8 cellular contexts compared by ENCODE assay signal in the genomic region with DNA sequence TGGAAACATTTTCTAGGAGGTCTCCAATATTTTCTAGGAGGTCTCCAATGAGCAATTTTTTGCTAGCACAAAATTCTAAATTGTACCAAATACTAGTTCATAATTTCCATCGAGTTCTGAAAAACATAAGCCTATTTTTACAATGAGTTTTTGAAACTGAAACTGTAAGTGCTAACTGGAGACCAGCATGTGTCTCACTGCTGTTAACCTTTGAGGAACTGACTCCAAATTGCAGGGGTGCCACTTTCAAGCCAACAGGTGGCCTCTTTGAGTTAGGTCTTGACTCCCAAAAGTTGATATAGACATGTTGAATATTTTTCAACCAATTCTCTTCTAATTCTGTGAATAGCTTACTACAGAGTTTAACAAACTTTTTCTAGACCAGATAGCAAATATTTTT. TPM values are rescaled to one million over a fixed set of nuclear protein-coding genes. Genes with fewer than 3 reads are reported as not detected.
DNase-seq lines count a peak whose midpoint lies in the region; ATAC-seq and TF ChIP-seq lines count a peak whose summit lies in the region.
"Had no signal": no experiment of that assay in that cellular context is flagged by ENCODE, and none has a peak within 500 bp of the region (broad histone marks: within the 10 kb centered on the region; RNA-seq: fewer than 3 reads in every experiment).

No MANE protein-coding gene starts in this region.

- no TSS peak for BruUV-seq in HCT116 (replicated peaks; lab: Mats Ljungman, UMichigan)

- CTCF ChIA-PET in HCT116 (lab: Charles Lee) = interaction anchor here (2.1 kb wide), 1 partner anchor 8 kb away, joined by 9 read pairs; no protein-coding TSS in a partner anchor
- CTCF ChIA-PET in CD8-positive, alpha-beta memory T cell (lab: Charles Lee) = no interaction called here

- no peak overlapping the region for H3K27ac ChIP-seq in HCT116 (ENCODE audit: low read depth, low read length)
- peak overlapping the region; percentile 26 to 64 (median 47) for H3K27ac ChIP-seq in sigmoid colon
- no peak overlapping the region for H3K27ac ChIP-seq in CD8-positive, alpha-beta memory T cell (ENCODE audit: low read depth, low read length)

- no peak for DNase-seq in HCT116 (ENCODE audit: low read depth, low spot score)
- DNase-seq in MV-4-11 (lab: John Stamatoyannopoulos, UW) = peak; percentile 74
- no peak for DNase-seq in sigmoid colon
- no peak for DNase-seq in CD8-positive, alpha-beta memory T cell
- DNase-seq in cortex of kidney (lab: John Stamatoyannopoulos, UW) = no peak
- DNase-seq in DMS79 treated with DMSO at 0.1 percent for 48 hours (lab: John Stamatoyannopoulos, UW) = no peak
- DNase-seq: effector memory CD4-positive, alpha-beta T cell had no signal

- H3K27me3 Mint-ChIP-seq in CD8-positive, alpha-beta memory T cell = peaks cover 0 to 2% of the 10 kb centered on the region in 2 donors

- H3K9me3 ChIP-seq in HCT116 (ENCODE audit: control insufficient read depth in 1 of 2, insufficient read depth in 1 of 2, low read depth in 1 of 2, low read length in 2 of 2) (no peaks in the 10 kb centered on the region), sigmoid colon (no peaks in the 10 kb centered on the region)
- no peaks in the 10 kb centered on the region for H3K9me3 ChIP-seq in CD8-positive, alpha-beta memory T cell (ENCODE audit: low read length)

- POLR2A ChIA-PET in HCT116 (lab: Charles Lee) = no interaction called here
- POLR2A ChIA-PET in CD8-positive, alpha-beta memory T cell (lab: Charles Lee) = no interaction called here

- WGBS in sigmoid colon, 2 donors = 0 to 13% methylated on average over 1 of the region's 1 CpG

- ATAC-seq in GM18907 (IDR thresholded peaks at IDR 0.05; ENCODE audit: unreplicated experiment) (peak; percentile 95), HCT116 (no peak)

- H3K9me3 Mint-ChIP-seq in CD8-positive, alpha-beta memory T cell = no peaks in the 10 kb centered on the region

- no peak overlapping the region for H3K27ac Mint-ChIP-seq in CD8-positive, alpha-beta memory T cell

- TF ChIP-seq POLR2A in HCT116 (IDR thresholded peaks at IDR 0.05; ENCODE audit: borderline replicate concordance, extremely low read depth, insufficient read depth, insufficient read length) (no peak), sigmoid colon (IDR thresholded peaks at IDR 0.05) (no peak)

- peak overlapping the region; percentile 41 for H2AFZ ChIP-seq in HCT116 (ENCODE audit: low read depth, low read length, poor library complexity, severe bottlenecking)

- TF ChIP-seq RAD21 in HCT116 (IDR thresholded peaks at IDR 0.05; ENCODE audit: low read depth) = no peak

- no peak overlapping the region for H3K4me2 ChIP-seq in HCT116 (ENCODE audit: low read length)

- H4K20me1 ChIP-seq in HCT116 (ENCODE audit: insufficient read depth) = no peaks in the 10 kb centered on the region

- H3K9ac ChIP-seq in HCT116 (ENCODE audit: low read length) = no peak overlapping the region

- RAD21 ChIA-PET in HCT116 (lab: Charles Lee; ENCODE audit: low non-redundant PET in 1 of 2, low total read pairs in 2 of 2, uncharacterized antibody in 2 of 2, unreplicated experiment in 2 of 2) = no interaction called here

- peak overlapping the region in 2 of 7 donors; percentile 10 to 52 for H3K4me3 Mint-ChIP-seq in CD8-positive, alpha-beta memory T cell

- no peak for TF ChIP-seq EP300 in sigmoid colon (IDR thresholded peaks at IDR 0.05)

- H3K4me3 ChIP-seq in HCT116 (replicated peaks in 1 of 2; ENCODE audit: low read depth in 1 of 2, low read length in 2 of 2) = no peak overlapping the region
- H3K4me3 ChIP-seq in sigmoid colon = no peak overlapping the region
- no peak overlapping the region for H3K4me3 ChIP-seq in CD8-positive, alpha-beta memory T cell (ENCODE audit: low read length)

- intact Hi-C loops in HCT116 (cut with micrococcal nuclease) = loop anchor here (10.0 kb wide), 2 partner anchors 159 to 229 kb away; no protein-coding TSS in a partner anchor
- intact Hi-C loops in sigmoid colon (cut with DNase I) = loop anchor here (10.0 kb wide), 1 partner anchor 149 kb away; no protein-coding TSS in a partner anchor

- no peaks in the 10 kb centered on the region for H3K36me3 ChIP-seq in HCT116 (ENCODE audit: control insufficient read depth in 1 of 2, insufficient read depth in 2 of 2, low read length in 2 of 2)
- H3K36me3 ChIP-seq in sigmoid colon = no peaks in the 10 kb centered on the region
- H3K36me3 ChIP-seq in CD8-positive, alpha-beta memory T cell (ENCODE audit: insufficient read depth, low read length) = no peaks in the 10 kb centered on the region

- TF ChIP-seq CTCF in HCT116 (IDR thresholded peaks at IDR 0.05 in 2 of 3, conservative IDR thresholded peaks at IDR 0.05 in 1 of 3; ENCODE audit: borderline replicate concordance in 1 of 3, insufficient read depth in 1 of 3, low read depth in 2 of 3, low read length in 2 of 3) (no peak), sigmoid colon (IDR thresholded peaks at IDR 0.05) (no peak)

- peaks cover 2 to 27% of the 10 kb centered on the region in 2 experiments; a peak in 3 of 4 replicates for H3K4me1 ChIP-seq in HCT116 (ENCODE audit: control insufficient read depth in 1 of 2, insufficient read depth in 2 of 2, low read length in 2 of 2)
- peaks cover 0 to 26% (median 23%) of the 10 kb centered on the region in 4 donors for H3K4me1 ChIP-seq in sigmoid colon
- peaks cover 3% of the 10 kb centered on the region for H3K4me1 ChIP-seq in CD8-positive, alpha-beta memory T cell (ENCODE audit: insufficient read depth, low read length)

- no peaks in the 10 kb centered on the region for H3K79me2 ChIP-seq in HCT116 (ENCODE audit: insufficient read depth, low read length)

- H3K27me3 ChIP-seq in HCT116 (ENCODE audit: insufficient read depth, low read length) (no peaks in the 10 kb centered on the region), sigmoid colon (no peaks in the 10 kb centered on the region)
- H3K27me3 ChIP-seq in CD8-positive, alpha-beta memory T cell (ENCODE audit: insufficient read depth, low read length, poor library complexity, severe bottlenecking) = no peaks in the 10 kb centered on the region

- no peaks in the 10 kb centered on the region for H3K9me2 ChIP-seq in HCT116 (ENCODE audit: insufficient read depth)

- peaks cover 8 to 21% (median 16%) of the 10 kb centered on the region in 3 donors for H3K4me1 Mint-ChIP-seq in CD8-positive, alpha-beta memory T cell

- H3K36me3 Mint-ChIP-seq in CD8-positive, alpha-beta memory T cell = no peaks in the 10 kb centered on the region

TF ChIP-seq in HCT116, 20 proteins besides CTCF, POLR2A, EP300 and RAD21:
- no peak for TF ChIP-seq SIN3A (IDR thresholded peaks at IDR 0.05; ENCODE audit: low read depth)
- TF ChIP-seq, protein P1, sequence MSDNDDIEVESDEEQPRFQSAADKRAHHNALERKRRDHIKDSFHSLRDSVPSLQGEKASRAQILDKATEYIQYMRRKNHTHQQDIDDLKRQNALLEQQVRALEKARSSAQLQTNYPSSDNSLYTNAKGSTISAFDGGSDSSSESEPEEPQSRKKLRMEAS (IDR thresholded peaks at IDR 0.05) = peak; percentile 36; the same call in 1 of the 2 replicates

RNA-seq across cellular contexts. Expression of a gene that starts 58.8 kb away (rescaled TPM):
- 298 TPM for total RNA-seq in HCT116 (2021; ENCODE audit: unreplicated experiment)
- 358 and 529 TPM in 2 replicates for polyA plus RNA-seq in HCT116 (2012)
- total RNA-seq in sigmoid colon = 100 to 1,000 TPM; 328 to 857 (median 577) TPM
- polyA plus RNA-seq in sigmoid colon = 10 to 100 TPM in 2 of 3 donors, 1 to 10 TPM in 1; 8.8 to 32.5 (median 18.6) TPM
- total RNA-seq in CD8-positive, alpha-beta memory T cell = 1 to 10 TPM; 2.3 to 2.5 TPM
- not detected for polyA plus RNA-seq in CD8-positive, alpha-beta memory T cell

Comparison
In these comparisons a context has a peak if more than half of its experiments do, and no peak if none do; other contexts are left out.
1. H3K27ac ChIP-seq: peak in sigmoid colon (4 of 4); none in HCT116 (single experiment) and CD8-positive, alpha-beta memory T cell (single experiment).
2. RNA of a gene that starts 58.8 kb away (total RNA-seq): 328 to 857 TPM in sigmoid colon and 298 TPM in HCT116 (single experiment); 2.3 to 2.5 TPM in CD8-positive, alpha-beta memory T cell; every median in the first group is over 10 times any median in the second.